Comparison of ENCODE assay signal across 21 cellular contexts in the genomic region with DNA sequence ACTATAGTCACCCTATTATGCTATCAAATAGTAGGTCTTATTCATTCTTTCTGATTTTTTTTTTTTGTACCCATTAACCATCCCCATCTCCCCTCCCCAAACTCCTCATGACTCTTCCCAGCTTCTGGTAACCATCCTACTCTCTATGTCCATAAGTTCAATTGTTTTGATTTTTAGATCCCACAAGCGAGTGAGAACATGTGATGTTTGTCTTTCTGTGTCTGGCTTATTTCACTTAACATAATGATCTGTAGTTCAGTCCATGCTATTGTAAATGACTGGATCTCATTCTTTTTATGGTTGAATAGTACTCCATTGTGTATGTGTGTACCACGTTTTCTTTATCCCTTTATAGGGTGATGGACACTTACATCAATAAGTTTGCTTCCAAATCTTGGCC. TPM values are rescaled to one million over a fixed set of nuclear protein-coding genes. Genes with fewer than 3 reads are reported as not detected.
DNase-seq lines count a peak whose midpoint lies in the region; ATAC-seq and TF ChIP-seq lines count a peak whose summit lies in the region.
"Had no signal": no experiment of that assay in that cellular context is flagged by ENCODE, and none has a peak within 500 bp of the region (broad histone marks: within the 10 kb centered on the region; RNA-seq: fewer than 3 reads in every experiment).

No MANE protein-coding gene starts in this region.

- no peaks in the 10 kb centered on the region for H3K27me3 ChIP-seq in CD4-positive, alpha-beta memory T cell (ENCODE audit: insufficient read depth, low read length)
- no peaks in the 10 kb centered on the region for H3K27me3 ChIP-seq in naive thymus-derived CD4-positive, alpha-beta T cell (ENCODE audit: control insufficient read depth in 2 of 2, insufficient read depth in 2 of 2, low read length in 2 of 2)
- H3K27me3 ChIP-seq: brain microvascular endothelial cell, transverse colon had no signal

- no peaks in the 10 kb centered on the region for H3K9me3 Mint-ChIP-seq in T-helper 1 cell treated with Interleukin-12 subunit alpha and Interleukin-12 subunit beta and Interleukin-4 antibody, amounts not matched to agents 30 μg/mL and 1 μg/mL, for 36 hours
- H3K9me3 Mint-ChIP-seq in CD4-positive, alpha-beta memory T cell: peaks cover 0 to 3% (median 0%) of the 10 kb centered on the region in 8 donors
- no peaks in the 10 kb centered on the region for H3K9me3 Mint-ChIP-seq in activated B cell treated with CpG ODN at 0.5 μM for 24 hours
- H3K9me3 Mint-ChIP-seq in naive thymus-derived CD4-positive, alpha-beta T cell: peaks cover 0 to 4% (median 0%) of the 10 kb centered on the region in 11 donors
- H3K9me3 Mint-ChIP-seq: dendritic cell treated with granulocyte-macrophage colony-stimulating factor and Interleukin-4, amounts not matched to agents 40 ng/mL and 50 ng/mL, for 4 days; stimulated activated effector memory CD8-positive, alpha-beta T cell treated with anti-CD3 and anti-CD28 coated beads, Interleukin-12 subunit alpha, Interleukin-12 subunit beta, amount 100 ng/mL, for 72 hours had no signal

- H3K36me3 Mint-ChIP-seq in T-helper 1 cell treated with Interleukin-12 subunit alpha and Interleukin-12 subunit beta and Interleukin-4 antibody, amounts not matched to agents 30 μg/mL and 1 μg/mL, for 36 hours (ENCODE audit: low read depth): peaks cover 3% of the 10 kb centered on the region
- peaks cover 0 to 14% of the 10 kb centered on the region in 2 donors for H3K36me3 Mint-ChIP-seq in CD4-positive, alpha-beta memory T cell
- peaks cover 11% of the 10 kb centered on the region for H3K36me3 Mint-ChIP-seq in activated B cell treated with CpG ODN at 0.5 μM for 24 hours (ENCODE audit: low read depth)
- H3K36me3 Mint-ChIP-seq in naive thymus-derived CD4-positive, alpha-beta T cell: peaks cover 0 to 3% (median 0%) of the 10 kb centered on the region in 5 donors

- peaks cover 21% of the 10 kb centered on the region for H3K4me1 Mint-ChIP-seq in T-helper 1 cell treated with Interleukin-12 subunit alpha and Interleukin-12 subunit beta and Interleukin-4 antibody, amounts not matched to agents 30 μg/mL and 1 μg/mL, for 36 hours (ENCODE audit: low read depth)
- H3K4me1 Mint-ChIP-seq in CD4-positive, alpha-beta memory T cell: peaks cover 14 to 39% (median 28%) of the 10 kb centered on the region in 4 donors
- H3K4me1 Mint-ChIP-seq in activated B cell treated with CpG ODN at 0.5 μM for 24 hours: peaks cover 55% of the 10 kb centered on the region
- peaks cover 15 to 56% (median 43%) of the 10 kb centered on the region in 7 donors for H3K4me1 Mint-ChIP-seq in naive thymus-derived CD4-positive, alpha-beta T cell

- peaks cover 7% of the 10 kb centered on the region for H3K27me3 Mint-ChIP-seq in T-helper 1 cell treated with Interleukin-12 subunit alpha and Interleukin-12 subunit beta and Interleukin-4 antibody, amounts not matched to agents 30 μg/mL and 1 μg/mL, for 36 hours (ENCODE audit: low read depth)
- H3K27me3 Mint-ChIP-seq in CD4-positive, alpha-beta memory T cell: no peaks in the 10 kb centered on the region
- H3K27me3 Mint-ChIP-seq in activated B cell treated with CpG ODN at 0.5 μM for 24 hours: no peaks in the 10 kb centered on the region
- H3K27me3 Mint-ChIP-seq in naive thymus-derived CD4-positive, alpha-beta T cell: peaks cover 0 to 10% (median 0%) of the 10 kb centered on the region in 5 donors
- H3K27me3 Mint-ChIP-seq: dendritic cell treated with granulocyte-macrophage colony-stimulating factor and Interleukin-4, amounts not matched to agents 40 ng/mL and 50 ng/mL, for 4 days had no signal

- H3K4me3 ChIP-seq in CD4-positive, alpha-beta memory T cell (ENCODE audit: low read length in 2 of 2): no peak overlapping the region
- no peak overlapping the region for H3K4me3 ChIP-seq in naive thymus-derived CD4-positive, alpha-beta T cell (ENCODE audit: low read length)
- H3K4me3 ChIP-seq: K562, left ventricle myocardium inferior, transverse colon had no signal

- H3K27ac Mint-ChIP-seq in T-helper 1 cell treated with Interleukin-12 subunit alpha and Interleukin-12 subunit beta and Interleukin-4 antibody, amounts not matched to agents 30 μg/mL and 1 μg/mL, for 36 hours: peak overlapping the region; percentile 33
- H3K27ac Mint-ChIP-seq in CD4-positive, alpha-beta memory T cell: peak overlapping the region; percentile 38 to 93 (median 73)
- peak overlapping the region; percentile 70 for H3K27ac Mint-ChIP-seq in activated B cell treated with CpG ODN at 0.5 μM for 24 hours
- peak overlapping the region; percentile 49 to 98 (median 86) for H3K27ac Mint-ChIP-seq in naive thymus-derived CD4-positive, alpha-beta T cell
- H3K27ac Mint-ChIP-seq: dendritic cell treated with granulocyte-macrophage colony-stimulating factor and Interleukin-4, amounts not matched to agents 40 ng/mL and 50 ng/mL, for 4 days; stimulated activated effector memory CD8-positive, alpha-beta T cell treated with anti-CD3 and anti-CD28 coated beads, Interleukin-12 subunit alpha, Interleukin-12 subunit beta, amount 100 ng/mL, for 72 hours had no signal

- no peak overlapping the region for H3K27ac ChIP-seq in CD4-positive, alpha-beta memory T cell (ENCODE audit: low read depth, low read length)
- peak overlapping the region; percentile 31 for H3K27ac ChIP-seq in naive thymus-derived CD4-positive, alpha-beta T cell (ENCODE audit: low read depth, low read length)
- H3K27ac ChIP-seq: brain microvascular endothelial cell, C4-2B, left ventricle myocardium inferior had no signal

- no peak for DNase-seq in T-helper 1 cell
- DNase-seq in CD4-positive, alpha-beta memory T cell: no peak
- DNase-seq in activated B cell treated with CpG ODN at 0.5 μM for 24 hours: no peak
- DNase-seq in naive thymus-derived CD4-positive, alpha-beta T cell: no peak
- DNase-seq in stimulated activated CD8-positive, alpha-beta memory T cell treated with anti-CD3 and anti-CD28 coated beads, Interleukin-4, amount 100 ng/mL, for 48 hours: no peak
- no peak for DNase-seq in mucosa of gallbladder (ENCODE audit: low spot score)
- no peak for DNase-seq in AG20443 (ENCODE audit: low spot score)
- DNase-seq: 8988T; activated CD4-positive, alpha-beta T cell treated with anti-CD3 and anti-CD28 coated beads, Interleukin-2, amount 50 U/mL, for 1 hour; activated effector memory CD4-positive, alpha-beta T cell treated with anti-CD3 and anti-CD28 coated beads, Interleukin-2, amount 50 U/mL, for 16 hours; brain microvascular endothelial cell; H7; left ventricle myocardium inferior; NCI-H2029 treated with DMSO at 0.1 percent for 48 hours; NCI-H510A treated with DMSO at 0.1 percent for 48 hours; transverse colon had no signal

- no peak for ATAC-seq in activated B cell treated with CpG ODN at 0.5 μM for 24 hours (ENCODE audit: low read depth)
- ATAC-seq in naive thymus-derived CD4-positive, alpha-beta T cell: no peak
- ATAC-seq: K562; stimulated activated effector memory CD8-positive, alpha-beta T cell treated with anti-CD3 and anti-CD28 coated beads, Interleukin-12 subunit alpha, Interleukin-12 subunit beta, amount 100 ng/mL, for 72 hours had no signal

- POLR2A ChIA-PET in CD4-positive, alpha-beta memory T cell (lab: Charles Lee; ENCODE audit: partially characterized antibody): interaction anchor here (1.2 kb wide), 1 partner anchor 23 kb away, joined by 3 read pairs; no protein-coding TSS in a partner anchor
- POLR2A ChIA-PET in activated B cell treated with CpG ODN at 0.5 μM for 24 hours (lab: Charles Lee): interaction anchor here (6.7 kb wide), 1 partner anchor 147 kb away, joined by 142 read pairs; no protein-coding TSS in a partner anchor
- POLR2A ChIA-PET in naive thymus-derived CD4-positive, alpha-beta T cell (lab: Charles Lee): interaction anchor here (1.0 kb wide), 1 partner anchor 9 kb away, joined by 3 read pairs; no protein-coding TSS in a partner anchor

- peak overlapping the region; percentile 45 for H3K4me3 Mint-ChIP-seq in T-helper 1 cell treated with Interleukin-12 subunit alpha and Interleukin-12 subunit beta and Interleukin-4 antibody, amounts not matched to agents 30 μg/mL and 1 μg/mL, for 36 hours
- H3K4me3 Mint-ChIP-seq in CD4-positive, alpha-beta memory T cell: peak overlapping the region in 6 of 8 donors; percentile 30 to 71 (median 54)
- peak overlapping the region; percentile 17 for H3K4me3 Mint-ChIP-seq in activated B cell treated with CpG ODN at 0.5 μM for 24 hours
- H3K4me3 Mint-ChIP-seq in naive thymus-derived CD4-positive, alpha-beta T cell: peak overlapping the region in 9 of 10 donors; percentile 6 to 81 (median 52)
- H3K4me3 Mint-ChIP-seq: dendritic cell treated with granulocyte-macrophage colony-stimulating factor and Interleukin-4, amounts not matched to agents 40 ng/mL and 50 ng/mL, for 4 days; stimulated activated effector memory CD8-positive, alpha-beta T cell treated with anti-CD3 and anti-CD28 coated beads, Interleukin-12 subunit alpha, Interleukin-12 subunit beta, amount 100 ng/mL, for 72 hours had no signal

- no peaks in the 10 kb centered on the region for H3K36me3 ChIP-seq in CD4-positive, alpha-beta memory T cell (ENCODE audit: insufficient read depth, low read length)
- H3K36me3 ChIP-seq in naive thymus-derived CD4-positive, alpha-beta T cell (ENCODE audit: control insufficient read depth in 2 of 3, insufficient read depth in 3 of 3, low read length in 3 of 3): peaks cover 0 to 5% (median 0%) of the 10 kb centered on the region in 3 experiments
- H3K36me3 ChIP-seq: brain microvascular endothelial cell, left ventricle myocardium inferior, transverse colon had no signal

- CTCF ChIA-PET in CD4-positive, alpha-beta memory T cell (lab: Charles Lee; ENCODE audit: partially characterized antibody): interaction anchor here (2.4 kb wide), 1 partner anchor 147 kb away, joined by 9 read pairs; no protein-coding TSS in a partner anchor
- CTCF ChIA-PET in activated B cell treated with CpG ODN at 0.5 μM for 24 hours (lab: Charles Lee): no interaction called here
- CTCF ChIA-PET in naive thymus-derived CD4-positive, alpha-beta T cell (lab: Charles Lee): no interaction called here

- no peak for TF ChIP-seq CTCF in activated B cell treated with CpG ODN at 0.5 μM for 24 hours (IDR thresholded peaks at IDR 0.05)

- intact Hi-C loops in CD4-positive, alpha-beta memory T cell (cut with micrococcal nuclease): no loop called here
- intact Hi-C loops in activated B cell treated with CpG ODN at 0.5 μM for 24 hours (cut with micrococcal nuclease): no loop called here
- intact Hi-C loops in naive thymus-derived CD4-positive, alpha-beta T cell (cut with micrococcal nuclease): loop anchor here in 1 of 2 donors (1.0 kb wide), 1 partner anchor 1569 kb away; no protein-coding TSS in a partner anchor

- H3K9me3 ChIP-seq in CD4-positive, alpha-beta memory T cell (ENCODE audit: control insufficient read depth in 1 of 2, low read length in 2 of 2): no peaks in the 10 kb centered on the region
- H3K9me3 ChIP-seq in naive thymus-derived CD4-positive, alpha-beta T cell (ENCODE audit: control insufficient read depth in 2 of 3, low read length in 3 of 3): no peaks in the 10 kb centered on the region
- H3K9me3 ChIP-seq: left ventricle myocardium inferior, transverse colon had no signal

- H3K4me1 ChIP-seq in CD4-positive, alpha-beta memory T cell (ENCODE audit: insufficient read depth, low read length): peaks cover 31% of the 10 kb centered on the region
- H3K4me1 ChIP-seq in naive thymus-derived CD4-positive, alpha-beta T cell (ENCODE audit: control insufficient read depth in 2 of 2, insufficient read depth in 2 of 2, low read length in 2 of 2): peaks cover 23% of the 10 kb centered on the region in 2 donors

RNA-seq across cellular contexts. Expression of a gene that starts 4.5 kb away (rescaled TPM):
- total RNA-seq in CD4-positive, alpha-beta memory T cell: 100 to 1,000 TPM; 189 to 197 TPM
- polyA plus RNA-seq in CD4-positive, alpha-beta memory T cell: 10 to 100 TPM; 13.3 to 48.3 TPM
- total RNA-seq in activated B cell treated with CpG ODN at 0.5 μM for 24 hours: 310 and 314 TPM in 2 replicates
- total RNA-seq in naive thymus-derived CD4-positive, alpha-beta T cell: 100 to 1,000 TPM; 135 to 216 (median 176) TPM
- 10 to 100 TPM; 38.8 to 57.3 TPM for polyA plus RNA-seq in naive thymus-derived CD4-positive, alpha-beta T cell
- total RNA-seq in mucosa of gallbladder: 71.8 TPM

Comparison
In these comparisons a context has a peak if more than half of its experiments do, and no peak if none do; other contexts are left out.
1. H3K27ac Mint-ChIP-seq: peak in every context shown above with its lines; median percentile 86 in naive thymus-derived CD4-positive, alpha-beta T cell; 73 in CD4-positive, alpha-beta memory T cell; 70 in activated B cell treated with CpG ODN at 0.5 μM for 24 hours; 33 in T-helper 1 cell treated with Interleukin-12 subunit alpha and Interleukin-12 subunit beta and Interleukin-4 antibody, amounts not matched to agents 30 μg/mL and 1 μg/mL, for 36 hours.